Comparison of ENCODE assay signal across 1 cellular context in genomic region chr1:23590058-23590783, GRCh38.
TF ChIP-seq lines count a peak whose summit lies in the region.

No MANE protein-coding gene starts in this region.

TF ChIP-seq in HEK293, 187 proteins besides CTCF, POLR2A, EP300 and RAD21 (continued from another document):
- TF ChIP-seq, protein P1, sequence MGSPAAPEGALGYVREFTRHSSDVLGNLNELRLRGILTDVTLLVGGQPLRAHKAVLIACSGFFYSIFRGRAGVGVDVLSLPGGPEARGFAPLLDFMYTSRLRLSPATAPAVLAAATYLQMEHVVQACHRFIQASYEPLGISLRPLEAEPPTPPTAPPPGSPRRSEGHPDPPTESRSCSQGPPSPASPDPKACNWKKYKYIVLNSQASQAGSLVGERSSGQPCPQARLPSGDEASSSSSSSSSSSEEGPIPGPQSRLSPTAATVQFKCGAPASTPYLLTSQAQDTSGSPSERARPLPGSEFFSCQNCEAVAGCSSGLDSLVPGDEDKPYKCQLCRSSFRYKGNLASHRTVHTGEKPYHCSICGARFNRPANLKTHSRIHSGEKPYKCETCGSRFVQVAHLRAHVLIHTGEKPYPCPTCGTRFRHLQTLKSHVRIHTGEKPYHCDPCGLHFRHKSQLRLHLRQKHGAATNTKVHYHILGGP (tag by site-specific recombination; IDR thresholded peaks at IDR 0.05) = no peak
- no peak for TF ChIP-seq SP7 (tag by site-specific recombination; IDR thresholded peaks at IDR 0.05)
- 0 out of 2 replicates have a peak, but pooled peaks have one; percentile 38 for TF ChIP-seq EGR2 (tag by site-specific recombination; IDR thresholded peaks at IDR 0.05; ENCODE audit: low read depth)
- TF ChIP-seq ZNF10 (tag by site-specific recombination; IDR thresholded peaks at IDR 0.05) = peak; percentile 38; the same call in 1 of the 2 replicates
- TF ChIP-seq ZNF501 (tag by site-specific recombination; IDR thresholded peaks at IDR 0.05) = no peak
- TF ChIP-seq ZNF76 (tag by site-specific recombination; IDR thresholded peaks at IDR 0.05; ENCODE audit: borderline replicate concordance, low read depth) = no peak
- TF ChIP-seq HOXA7 (CRISPR knock-in tag; IDR thresholded peaks at IDR 0.05; ENCODE audit: borderline replicate concordance) = no peak
- TF ChIP-seq SALL2 (tag by site-specific recombination; IDR thresholded peaks at IDR 0.05; ENCODE audit: borderline replicate concordance) = no peak
- TF ChIP-seq ZNF239 (tag by site-specific recombination; IDR thresholded peaks at IDR 0.05) = no peak
- no peak for TF ChIP-seq ZNF121 (tag by site-specific recombination; IDR thresholded peaks at IDR 0.05)
- no peak for TF ChIP-seq ZNF791 (tag by site-specific recombination; IDR thresholded peaks at IDR 0.05)
- no peak for TF ChIP-seq ZNF169 (tag by site-specific recombination; IDR thresholded peaks at IDR 0.05)
- TF ChIP-seq ZNF416 (tag by site-specific recombination; IDR thresholded peaks at IDR 0.05) = no peak
- no peak for TF ChIP-seq ZBTB48 (tag by site-specific recombination; IDR thresholded peaks at IDR 0.05)
- TF ChIP-seq, protein P2, sequence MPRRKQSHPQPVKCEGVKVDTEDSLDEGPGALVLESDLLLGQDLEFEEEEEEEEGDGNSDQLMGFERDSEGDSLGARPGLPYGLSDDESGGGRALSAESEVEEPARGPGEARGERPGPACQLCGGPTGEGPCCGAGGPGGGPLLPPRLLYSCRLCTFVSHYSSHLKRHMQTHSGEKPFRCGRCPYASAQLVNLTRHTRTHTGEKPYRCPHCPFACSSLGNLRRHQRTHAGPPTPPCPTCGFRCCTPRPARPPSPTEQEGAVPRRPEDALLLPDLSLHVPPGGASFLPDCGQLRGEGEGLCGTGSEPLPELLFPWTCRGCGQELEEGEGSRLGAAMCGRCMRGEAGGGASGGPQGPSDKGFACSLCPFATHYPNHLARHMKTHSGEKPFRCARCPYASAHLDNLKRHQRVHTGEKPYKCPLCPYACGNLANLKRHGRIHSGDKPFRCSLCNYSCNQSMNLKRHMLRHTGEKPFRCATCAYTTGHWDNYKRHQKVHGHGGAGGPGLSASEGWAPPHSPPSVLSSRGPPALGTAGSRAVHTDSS (tag by site-specific recombination; IDR thresholded peaks at IDR 0.05) = no peak
- TF ChIP-seq ZNF133 (tag by site-specific recombination; IDR thresholded peaks at IDR 0.05) = no peak
- TF ChIP-seq ZNF660 (tag by site-specific recombination; IDR thresholded peaks at IDR 0.05) = no peak
- TF ChIP-seq REPIN1 (tag by site-specific recombination; IDR thresholded peaks at IDR 0.05; ENCODE audit: low read depth) = no peak
- TF ChIP-seq GLI4 (tag by site-specific recombination; IDR thresholded peaks at IDR 0.05) = no peak
- no peak for TF ChIP-seq ZBTB11 (tag by site-specific recombination; conservative IDR thresholded peaks at IDR 0.05; ENCODE audit: low read depth)
- no peak for TF ChIP-seq ZNF184 (tag by site-specific recombination; IDR thresholded peaks at IDR 0.05)
- TF ChIP-seq ZFHX2 (tag by site-specific recombination; conservative IDR thresholded peaks at IDR 0.05) = peak; percentile 44; the same call in 1 of the 2 replicates
TF ChIP-seq in HEK293: peak in this region for 3.
